Comparison of ENCODE assay signal across 9 cellular contexts in the genomic region with DNA sequence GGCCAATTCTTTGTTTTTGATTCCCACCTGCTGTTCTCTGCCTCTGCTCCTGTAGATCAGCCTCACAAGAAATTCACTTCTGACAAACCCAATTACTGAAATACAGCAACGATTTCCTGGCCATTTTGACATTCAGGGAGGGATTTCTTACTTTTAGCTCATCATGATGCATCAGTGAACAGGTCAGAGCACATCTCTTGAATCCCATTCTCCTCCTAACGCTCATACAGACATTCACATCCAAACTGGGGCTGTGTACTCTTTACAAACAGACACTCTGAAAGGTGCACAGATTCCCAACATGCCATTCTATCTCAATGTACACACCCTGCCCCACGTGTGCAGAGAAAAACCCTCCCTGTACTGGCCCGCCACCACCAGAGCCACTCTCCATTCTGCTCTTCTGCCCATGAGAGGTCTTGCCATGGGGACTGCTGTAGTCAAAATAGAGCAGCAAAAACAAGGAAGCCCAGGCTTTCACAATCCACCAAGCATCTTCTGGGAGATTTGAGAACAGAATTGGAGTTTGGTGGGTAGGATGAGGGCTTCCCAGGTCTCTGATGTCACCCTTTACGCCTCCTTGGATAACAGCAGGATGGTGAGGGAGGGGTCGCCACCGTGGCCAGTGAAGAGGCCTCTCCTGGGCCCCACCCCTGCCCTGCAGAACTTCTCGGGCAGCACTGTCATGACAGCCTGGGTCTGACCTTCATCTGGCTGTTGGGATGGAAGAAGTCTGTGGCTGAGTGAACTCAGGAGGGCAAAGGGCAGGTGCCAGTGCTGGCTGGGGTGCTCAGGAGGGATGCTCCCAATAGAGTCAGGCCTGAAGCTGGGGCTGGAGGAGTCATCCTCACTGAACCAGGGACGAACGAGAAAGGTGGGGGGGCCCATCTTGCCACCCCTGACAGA. TPM values are rescaled to one million over a fixed set of nuclear protein-coding genes. Genes with fewer than 3 reads are reported as not detected.
DNase-seq lines count a peak whose midpoint lies in the region; TF ChIP-seq lines count a peak whose summit lies in the region.
"Had no signal": no experiment of that assay in that cellular context is flagged by ENCODE, and none has a peak within 500 bp of the region (broad histone marks: within the 10 kb centered on the region; RNA-seq: fewer than 3 reads in every experiment).

No MANE protein-coding gene starts in this region.

- H3K4me2 ChIP-seq in mesenchymal stem cell (ENCODE audit: low read length, poor library complexity, severe bottlenecking) = no peak overlapping the region

- H3K18ac ChIP-seq in mesenchymal stem cell (ENCODE audit: low read depth in 1 of 2, low read length in 2 of 2) = peak overlapping the region; percentile 78 to 96

- peak overlapping the region; percentile 94 for H4K8ac ChIP-seq in mesenchymal stem cell (ENCODE audit: low read length)

- peak overlapping the region; percentile 18 for H2AK5ac ChIP-seq in mesenchymal stem cell (ENCODE audit: low read length, severe bottlenecking)

- peak overlapping the region; percentile 86 for H3K4ac ChIP-seq in mesenchymal stem cell (ENCODE audit: low read depth in 1 of 2, low read length in 2 of 2)

- peak overlapping the region in 1 of 2 experiments; percentile 46 for H3K23ac ChIP-seq in mesenchymal stem cell (ENCODE audit: low read length in 2 of 2)

- TF ChIP-seq CTCF in WERI-Rb-1 (IDR thresholded peaks at IDR 0.05; ENCODE audit: low read depth, low read length) = no peak
- no peak for TF ChIP-seq CTCF in epithelial cell of esophagus (IDR thresholded peaks at IDR 0.05; ENCODE audit: insufficient read depth, low read depth, low read length, missing control alignments)

- H2AFZ ChIP-seq in mesenchymal stem cell (ENCODE audit: low read depth, low read length) = no peak overlapping the region

- H3K36me3 ChIP-seq in WERI-Rb-1 (no peaks in the 10 kb centered on the region; the same call in none of the 2 replicates), mesenchymal stem cell (ENCODE audit: control insufficient read depth in 1 of 2, insufficient read depth in 2 of 2, low read depth in 1 of 2, low read length in 2 of 2) (peaks cover 0 to 14% of the 10 kb centered on the region in 2 experiments), thymus (ENCODE audit: control insufficient read depth, insufficient read depth) (peaks cover 14% of the 10 kb centered on the region)
- peaks cover 27% of the 10 kb centered on the region for H3K36me3 ChIP-seq in effector memory CD4-positive, alpha-beta T cell (ENCODE audit: control insufficient read depth, insufficient read depth, low read length)

- H3K9ac ChIP-seq in mesenchymal stem cell (ENCODE audit: low read length) = peak overlapping the region; percentile 85

- H3K4me3 ChIP-seq in WERI-Rb-1 (ENCODE audit: low read depth, low read length) (no peak overlapping the region), epithelial cell of esophagus (ENCODE audit: low read length) (no peak overlapping the region), mesenchymal stem cell (ENCODE audit: insufficient read depth in 1 of 2, low read depth in 1 of 2, low read length in 2 of 2) (peak overlapping the region in 1 of 2 experiments; percentile 67), thymus (ENCODE audit: low read length) (no peak overlapping the region)
- no peak overlapping the region for H3K4me3 ChIP-seq in effector memory CD4-positive, alpha-beta T cell (ENCODE audit: insufficient read depth, low read depth, low read length, poor library complexity, severe bottlenecking)

- no peak overlapping the region for H2BK15ac ChIP-seq in mesenchymal stem cell (ENCODE audit: low read depth, poor library complexity, severe bottlenecking)

- peak overlapping the region; percentile 89 to 96 for H2BK12ac ChIP-seq in mesenchymal stem cell (ENCODE audit: low read length in 2 of 2)

- DNase-seq in WERI-Rb-1 (no peak), epithelial cell of esophagus (ENCODE audit: low read depth) (peak; percentile 70), mesenchymal stem cell (peak; percentile 53), NCI-H510A treated with DMSO at 0.1 percent for 48 hours (lab: John Stamatoyannopoulos, UW) (no peak), T-helper 1 cell (no peak)
- DNase-seq in effector memory CD4-positive, alpha-beta T cell = no peak
- DNase-seq: activated CD8-positive, alpha-beta T cell treated with anti-CD3 and anti-CD28 coated beads for 36 hours; hippocampal formation had no signal

- peak overlapping the region; percentile 92 for H2BK120ac ChIP-seq in mesenchymal stem cell (ENCODE audit: low read depth, low read length)

- H3K27ac ChIP-seq in WERI-Rb-1 (peak overlapping the region; percentile 28), mesenchymal stem cell (ENCODE audit: low read length, poor library complexity, severe bottlenecking) (peak overlapping the region; percentile 29), thymus (ENCODE audit: low read depth) (peak overlapping the region; percentile 53)
- no peak overlapping the region for H3K27ac ChIP-seq in effector memory CD4-positive, alpha-beta T cell (ENCODE audit: insufficient read depth, low read length, poor library complexity, severe bottlenecking)

- peak overlapping the region; percentile 95 for H4K91ac ChIP-seq in mesenchymal stem cell (ENCODE audit: low read length)

- WGBS in mesenchymal stem cell = 78% methylated on average over 10 of the region's 10 CpGs
- 95% methylated on average over 10 of the region's 10 CpGs for WGBS in thymus

- H3K79me1 ChIP-seq in mesenchymal stem cell (replicated peaks; ENCODE audit: low read length, poor library complexity, severe bottlenecking) = no peaks in the 10 kb centered on the region

- H2BK5ac ChIP-seq in mesenchymal stem cell (ENCODE audit: low read depth, low read length, poor library complexity, severe bottlenecking) = no peak overlapping the region

- no peaks in the 10 kb centered on the region for H3K27me3 ChIP-seq in WERI-Rb-1 (ENCODE audit: insufficient read depth, low read depth, severe bottlenecking)
- H3K27me3 ChIP-seq in mesenchymal stem cell (ENCODE audit: control insufficient read depth in 1 of 2, insufficient read depth in 1 of 2, low read length in 2 of 2) = no peaks in the 10 kb centered on the region
- no peaks in the 10 kb centered on the region for H3K27me3 ChIP-seq in thymus (ENCODE audit: control insufficient read depth, insufficient read depth)
- no peaks in the 10 kb centered on the region for H3K27me3 ChIP-seq in effector memory CD4-positive, alpha-beta T cell (replicated peaks; ENCODE audit: control insufficient read depth, insufficient read depth, low read length, poor library complexity, severe bottlenecking)

- peak overlapping the region in 1 of 2 experiments; percentile 82 for H3K14ac ChIP-seq in mesenchymal stem cell (ENCODE audit: low read length in 2 of 2)

- H3K9me3 ChIP-seq in WERI-Rb-1 (ENCODE audit: severe bottlenecking) (no peaks in the 10 kb centered on the region), mesenchymal stem cell (ENCODE audit: control insufficient read depth, low read length) (no peaks in the 10 kb centered on the region), thymus (ENCODE audit: control insufficient read depth) (no peaks in the 10 kb centered on the region)
- no peaks in the 10 kb centered on the region for H3K9me3 ChIP-seq in effector memory CD4-positive, alpha-beta T cell (ENCODE audit: control insufficient read depth, low read length)

- H3K4me1 ChIP-seq in mesenchymal stem cell (ENCODE audit: control insufficient read depth, insufficient read depth, low read depth, low read length) = peaks cover 19% of the 10 kb centered on the region
- no peaks in the 10 kb centered on the region for H3K4me1 ChIP-seq in thymus (ENCODE audit: control insufficient read depth, insufficient read depth, low read length)
- H3K4me1 ChIP-seq in effector memory CD4-positive, alpha-beta T cell (ENCODE audit: control insufficient read depth, insufficient read depth, low read length, poor library complexity, severe bottlenecking) = no peaks in the 10 kb centered on the region

RNA-seq across cellular contexts. Expression of a gene that starts 41.9 kb away (rescaled TPM):
- 88.2 TPM for polyA plus RNA-seq in mesenchymal stem cell (2013, experiment 1 of 2)
- polyA plus RNA-seq in mesenchymal stem cell (2013, experiment 2 of 2) = 85.9 TPM
- polyA plus RNA-seq in thymus = 412 TPM

Comparison
In these comparisons a context has a peak if more than half of its experiments do, and no peak if none do; other contexts are left out.
1. DNase-seq: peak in epithelial cell of esophagus (single experiment) and mesenchymal stem cell (single experiment); none in WERI-Rb-1 (single experiment), NCI-H510A treated with DMSO at 0.1 percent for 48 hours (single experiment), effector memory CD4-positive, alpha-beta T cell (0 of 3) and T-helper 1 cell (0 of 5).